In genomic region chr10:97635577-97635976, GRCh38 we compare ENCODE assay signal across 9 cellular contexts. TPM values are rescaled to one million over a fixed set of nuclear protein-coding genes. Genes with fewer than 3 reads are reported as not detected.
"Had no signal": no experiment of that assay in that cellular context is flagged by ENCODE, and none has a peak within 500 bp of the region (broad histone marks: within the 10 kb centered on the region; RNA-seq: fewer than 3 reads in every experiment).

No MANE protein-coding gene starts in this region.

- ATAC-seq: HepG2, K562 had no signal

- H3K4me3 ChIP-seq: K562 had no signal

- H3K4me2 ChIP-seq: KMS-11 had no signal

- H3K27ac ChIP-seq: HL-60, KMS-11 had no signal

- FAIRE-seq: HepG2, HTR-8/SVneo, K562 had no signal

- DNase-seq: IMR-90, KBM-7, KG1 had no signal

- H3K27ac Mint-ChIP-seq: IgD-negative memory B cell had no signal

RNA-seq across cellular contexts. Expression of gene C10orf62, which starts 46.1 kb away (rescaled TPM):
- polyA plus RNA-seq: IgD-negative memory B cell, IMR-90, K562 had no signal

RNA-seq across cellular contexts. Expression of gene HOGA1, which starts 51.4 kb away (rescaled TPM):
- polyA plus RNA-seq: IgD-negative memory B cell, K562 had no signal
